Comparison of ENCODE assay signal across 16 cellular contexts in genomic region chr1:195618287-195618686, GRCh38.
"Had no signal": no experiment of that assay in that cellular context is flagged by ENCODE, and none has a peak within 500 bp of the region (broad histone marks: within the 10 kb centered on the region; RNA-seq: fewer than 3 reads in every experiment).

No MANE protein-coding gene starts in this region.

- FAIRE-seq: frontal cortex, keratinocyte had no signal

- H3K4me1 Mint-ChIP-seq: natural killer cell; stimulated activated effector memory CD8-positive, alpha-beta T cell treated with anti-CD3 and anti-CD28 coated beads, Interleukin-12 subunit alpha, Interleukin-12 subunit beta, amount 100 ng/mL, for 72 hours had no signal

- DNase-seq: activated CD4-positive, alpha-beta T cell treated with anti-CD3 and anti-CD28 coated beads, Interleukin-2, amount 50 U/mL, for 1 hour; activated naive CD4-positive, alpha-beta T cell treated with anti-CD3 and anti-CD28 coated beads, Interleukin-2, amount 50 U/mL, for 16 hours; adrenal gland; central memory CD4-positive, alpha-beta T cell; cortex of kidney; effector memory CD4-positive, alpha-beta T cell; heart right ventricle; left lung; natural killer cell; substantia nigra; trophoblast cell had no signal

- H3K27me3 ChIP-seq: adrenal gland, heart right ventricle, left lung, right atrium auricular region had no signal

- H3K36me3 Mint-ChIP-seq: stimulated activated effector memory CD8-positive, alpha-beta T cell treated with anti-CD3 and anti-CD28 coated beads, Interleukin-12 subunit alpha, Interleukin-12 subunit beta, amount 100 ng/mL, for 72 hours had no signal

- H3K4me3 ChIP-seq: adrenal gland, heart right ventricle, left lung, right atrium auricular region, skin epidermis had no signal

- H3K36me3 ChIP-seq: adrenal gland, heart right ventricle, left lung, right atrium auricular region had no signal

- ATAC-seq: heart right ventricle; left lung; natural killer cell; stimulated activated effector memory CD8-positive, alpha-beta T cell treated with anti-CD3 and anti-CD28 coated beads, Interleukin-12 subunit alpha, Interleukin-12 subunit beta, amount 100 ng/mL, for 72 hours had no signal

- H3K9me3 ChIP-seq: adrenal gland had no signal

- H3K4me3 Mint-ChIP-seq: natural killer cell; stimulated activated effector memory CD8-positive, alpha-beta T cell treated with anti-CD3 and anti-CD28 coated beads, Interleukin-12 subunit alpha, Interleukin-12 subunit beta, amount 100 ng/mL, for 72 hours had no signal

- H3K27ac Mint-ChIP-seq: natural killer cell; stimulated activated effector memory CD8-positive, alpha-beta T cell treated with anti-CD3 and anti-CD28 coated beads, Interleukin-12 subunit alpha, Interleukin-12 subunit beta, amount 100 ng/mL, for 72 hours had no signal

- H3K27ac ChIP-seq: adrenal gland, heart right ventricle, left lung, right atrium auricular region, skin epidermis had no signal

- H3K4me1 ChIP-seq: adrenal gland, heart right ventricle, left lung, right atrium auricular region had no signal
